ENCODE assay signal across 9 cellular contexts in the genomic region with DNA sequence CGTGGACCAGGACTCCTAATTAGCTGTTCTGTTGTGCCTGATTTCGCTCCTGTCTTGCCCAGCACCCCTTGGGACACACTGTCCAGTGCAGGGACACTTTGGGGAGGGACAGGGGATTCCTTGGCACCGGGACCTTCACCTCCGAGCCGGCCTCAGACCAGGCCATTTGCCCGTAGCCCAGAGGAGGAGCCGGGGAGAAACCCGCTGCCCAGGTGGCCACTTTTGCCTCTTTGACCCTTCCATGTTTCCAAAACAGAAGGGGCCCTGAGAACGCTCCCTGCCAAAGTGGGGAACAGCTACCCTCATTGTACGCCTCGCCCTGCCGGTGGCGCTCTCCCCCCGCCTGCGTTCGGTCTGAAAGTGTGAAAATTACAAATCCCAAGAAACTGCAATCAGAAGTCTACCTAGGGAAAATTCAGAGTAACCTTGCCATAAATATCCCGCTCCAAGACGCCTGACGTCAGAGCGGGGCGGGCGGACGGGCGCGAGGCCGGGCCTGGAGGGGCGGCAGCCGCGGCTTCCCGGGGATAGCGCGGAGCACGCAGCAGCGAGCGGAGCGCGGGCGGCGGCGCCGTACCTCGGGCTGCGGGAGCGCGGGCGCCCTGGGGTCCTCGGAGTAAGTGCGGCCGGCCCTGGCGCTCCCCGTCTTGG. TPM values are rescaled to one million over a fixed set of nuclear protein-coding genes. Genes with fewer than 3 reads are reported as not detected.
DNase-seq lines count a peak whose midpoint lies in the region; FAIRE-seq and TF ChIP-seq lines count a peak whose summit lies in the region.
"Had no signal": no experiment of that assay in that cellular context is flagged by ENCODE, and none has a peak within 500 bp of the region (broad histone marks: within the 10 kb centered on the region; RNA-seq: fewer than 3 reads in every experiment).

A gene (plus strand): TSS at position 527 of the 651 bp plus-strand sequence. CDS start 63,927 bp downstream, outside the sequence.

- 6% methylated on average over 47 of the region's 51 CpGs for WGBS in smooth muscle cell (ENCODE audit: low lambda C conversion rate)

- H3K4me3 ChIP-seq in kidney (ENCODE audit: low read length in 2 of 2) (peak within 1 kb of the TSS; percentile 64), smooth muscle cell (peak within 1 kb of the TSS; percentile 77)

- H3K36me3 Mint-ChIP-seq in Calu3 (ENCODE audit: insufficient read depth, unreplicated experiment), result no peaks in the 10 kb centered on the region

- intact Hi-C loops in kidney (cut with DNase I) (no loop called here), Calu3 (cut with micrococcal nuclease; ENCODE audit: unreplicated experiment) (no loop called here)

- no peaks in the 10 kb centered on the region for H3K9me3 ChIP-seq in kidney (ENCODE audit: control insufficient read depth in 1 of 2, low read length in 2 of 2)
- H3K9me3 ChIP-seq in smooth muscle cell (replicated peaks; ENCODE audit: low read depth), result no peaks in the 10 kb centered on the region

- DNase-seq in NCI-H1436 treated with DMSO at 0.1 percent for 48 hours (lab: John Stamatoyannopoulos, UW) (peak; percentile 22), NCI-H1436 (lab: John Stamatoyannopoulos, UW) (no peak), T47D (ENCODE audit: low read depth in 1 of 2, low spot score in 1 of 2) (peak; percentile 14 to 33), kidney (peak; percentile 83), smooth muscle cell (lab: John Stamatoyannopoulos, UW; ENCODE audit: unreplicated experiment) (peak; percentile 30), Calu3 (no peak), GF-D8 (lab: John Stamatoyannopoulos, UW) (no peak), OCI-M2 (lab: John Stamatoyannopoulos, UW; ENCODE audit: unreplicated experiment) (no peak)
- DNase-seq: activated B cell treated with CpG ODN at 0.5 μM for 24 hours had no signal

- H3K4me1 Mint-ChIP-seq in Calu3 (ENCODE audit: low read depth, unreplicated experiment), result no peaks in the 10 kb centered on the region
- H3K4me1 Mint-ChIP-seq: activated B cell treated with CpG ODN at 0.5 μM for 24 hours had no signal

- no peaks in the 10 kb centered on the region for H3K27me3 ChIP-seq in smooth muscle cell (ENCODE audit: low read depth)

- no peak within 1 kb of the TSS for H3K27ac Mint-ChIP-seq in Calu3 (ENCODE audit: unreplicated experiment)
- H3K27ac Mint-ChIP-seq: activated B cell treated with CpG ODN at 0.5 μM for 24 hours had no signal

- no peak within 1 kb of the TSS for H3K4me3 Mint-ChIP-seq in Calu3 (ENCODE audit: low read depth, unreplicated experiment)
- H3K4me3 Mint-ChIP-seq: activated B cell treated with CpG ODN at 0.5 μM for 24 hours had no signal

- BruUV-seq in Calu3 (replicated peaks; lab: Mats Ljungman, UMichigan), result no TSS peak

- no peaks in the 10 kb centered on the region for H3K9me3 Mint-ChIP-seq in Calu3 (ENCODE audit: low read depth, unreplicated experiment)
- H3K9me3 Mint-ChIP-seq: activated B cell treated with CpG ODN at 0.5 μM for 24 hours had no signal

- H3K4me1 ChIP-seq in kidney (ENCODE audit: control insufficient read depth in 1 of 2, insufficient read depth in 1 of 2, low read depth in 1 of 2, low read length in 2 of 2), result no peaks in the 10 kb centered on the region
- peaks cover 4% of the 10 kb centered on the region for H3K4me1 ChIP-seq in smooth muscle cell (ENCODE audit: low read depth)

- CTCF ChIA-PET in Calu3 (lab: Charles Lee), result interaction anchor here (1.0 kb wide), 1 partner anchor 43 kb away, joined by 4 read pairs; no protein-coding TSS in a partner anchor

- peaks cover 4% of the 10 kb centered on the region for H3F3A ChIP-seq in smooth muscle cell (ENCODE audit: low read depth)

- H3K9ac ChIP-seq in kidney (ENCODE audit: low read length in 2 of 2), result peak within 1 kb of the TSS; percentile 63 to 77
- peak within 1 kb of the TSS; percentile 69 for H3K9ac ChIP-seq in smooth muscle cell (ENCODE audit: low read depth)

- H2AFZ ChIP-seq in smooth muscle cell (ENCODE audit: low read depth), result peak within 1 kb of the TSS; percentile 94

- peak within 1 kb of the TSS; percentile 96 for H3K4me2 ChIP-seq in smooth muscle cell

- peaks cover 61% of the 10 kb centered on the region for H3K27me3 Mint-ChIP-seq in Calu3 (ENCODE audit: unreplicated experiment)

- FAIRE-seq in kidney (lab: Jason Lieb, UNC), result no peak

- peaks cover 37% of the 10 kb centered on the region for H3K79me2 ChIP-seq in smooth muscle cell (ENCODE audit: low read depth)

- no peaks in the 10 kb centered on the region for H4K20me1 ChIP-seq in smooth muscle cell (ENCODE audit: low read depth)

- in situ Hi-C loops in T47D (cut with HindIII; ENCODE audit: low pct_unique_long_range_greater_than_20kb, low sequenced_read_pairs), result no loop called here

- no peak for TF ChIP-seq CTCF in kidney (IDR thresholded peaks at IDR 0.05; ENCODE audit: borderline replicate concordance, extremely low read depth, insufficient read depth)
- TF ChIP-seq CTCF in smooth muscle cell (IDR thresholded peaks at IDR 0.05; ENCODE audit: borderline replicate concordance, insufficient read depth, poor library complexity, severe bottlenecking), result no peak
- no peak for TF ChIP-seq CTCF in Calu3 (IDR thresholded peaks at IDR 0.05; ENCODE audit: unreplicated experiment)

- H3K36me3 ChIP-seq in kidney (ENCODE audit: control insufficient read depth in 1 of 2, insufficient read depth in 2 of 2, low read length in 2 of 2) (no peaks in the 10 kb centered on the region), smooth muscle cell (ENCODE audit: low read depth) (no peaks in the 10 kb centered on the region)

- peak within 1 kb of the TSS; percentile 7 for H3K27ac ChIP-seq in kidney (ENCODE audit: low read depth in 2 of 2, low read length in 2 of 2)
- H3K27ac ChIP-seq in smooth muscle cell (ENCODE audit: low read depth), result peak within 1 kb of the TSS; percentile 66

RNA-seq across cellular contexts. Expression of the gene that starts here (rescaled TPM):
- total RNA-seq in kidney, result 19.8 TPM
- 6.9 TPM for polyA plus RNA-seq in kidney (ENCODE audit: insufficient read depth, low read depth, low replicate concordance)
- total RNA-seq in smooth muscle cell, result 26.5 and 29.8 TPM in 2 replicates
- 23.4 and 29.8 TPM in 2 replicates for polyA plus RNA-seq in smooth muscle cell
- not detected in 2 replicates for total RNA-seq in Calu3 (2022)
- total RNA-seq: activated B cell treated with CpG ODN at 0.5 μM for 24 hours had no signal

Comparison
In these comparisons a context has a peak if more than half of its experiments do, and no peak if none do; other contexts are left out.
1. RNA of the gene that starts here (total RNA-seq): 26.5 to 29.8 TPM in smooth muscle cell and 19.8 TPM in kidney (single experiment); not detected in Calu3; every median in the first group is over 10 times any median in the second.
2. DNase-seq: peak in NCI-H1436 treated with DMSO at 0.1 percent for 48 hours (single experiment), T47D (2 of 2), kidney (single experiment) and smooth muscle cell (single experiment); none in NCI-H1436 (single experiment), Calu3 (single experiment), GF-D8 (single experiment) and OCI-M2 (single experiment).